Comparison of ENCODE assay signal across 10 cellular contexts in genomic region chr15:98954411-98954810, GRCh38. TPM values are rescaled to one million over a fixed set of nuclear protein-coding genes. Genes with fewer than 3 reads are reported as not detected.
DNase-seq lines count a peak whose midpoint lies in the region; TF ChIP-seq lines count a peak whose summit lies in the region.
"Had no signal": no experiment of that assay in that cellular context is flagged by ENCODE, and none has a peak within 500 bp of the region (broad histone marks: within the 10 kb centered on the region; RNA-seq: fewer than 3 reads in every experiment).

No MANE protein-coding gene starts in this region.

- no peaks in the 10 kb centered on the region for H3K9me3 ChIP-seq in muscle layer of colon (ENCODE audit: low read length)

- no peak for TF ChIP-seq CTCF in AG04449 (IDR thresholded peaks at IDR 0.05; ENCODE audit: insufficient read depth, low read length, missing control alignments)
- TF ChIP-seq CTCF in epithelial cell of proximal tubule (conservative IDR thresholded peaks at IDR 0.05; ENCODE audit: low read depth, low read length): no peak
- TF ChIP-seq CTCF in GM13977 (IDR thresholded peaks at IDR 0.05; ENCODE audit: extremely low read depth, insufficient read depth, missing control alignments): no peak

- H3K9ac ChIP-seq in muscle layer of colon (ENCODE audit: low read length): peak overlapping the region; percentile 23

- in situ Hi-C loops in GM13977 (cut with MboI; ENCODE audit: low pct_unique_long_range_greater_than_20kb, low sequenced_read_pairs, unreplicated experiment): no loop called here

- H3K4me1 ChIP-seq in muscle layer of colon (ENCODE audit: insufficient read depth, low read length): peaks cover 39% of the 10 kb centered on the region

- peak; percentile 87 for DNase-seq in AG04449 (ENCODE audit: low read depth, low spot score)
- peak; percentile 21 for DNase-seq in NCI-H1092 treated with DMSO at 0.1 percent for 48 hours (lab: John Stamatoyannopoulos, UW)
- peak; percentile 39 for DNase-seq in epithelial cell of proximal tubule (ENCODE audit: low read depth)
- no peak for DNase-seq in GM13977 (ENCODE audit: low spot score)
- DNase-seq in activated CD8-positive, alpha-beta memory T cell treated with anti-CD3 and anti-CD28 coated beads, Interleukin-2, amount 50 U/mL, for 4 hours: no peak
- DNase-seq in ecto neural progenitor cell (ENCODE audit: low spot score): no peak
- no peak for DNase-seq in HuH-7 (ENCODE audit: low spot score)
- DNase-seq: H9, NCI-H510A had no signal

- H3K36me3 ChIP-seq in muscle layer of colon (ENCODE audit: insufficient read depth, low read length): peaks cover 42% of the 10 kb centered on the region

- POLR2A ChIA-PET in AG04449 (lab: Yijun Ruan, JAX): interaction anchor here (1.1 kb wide), 1 partner anchor 11 kb away, joined by 3 read pairs; no protein-coding TSS in a partner anchor

- peak overlapping the region; percentile 79 for H3K27ac ChIP-seq in muscle layer of colon (ENCODE audit: low read depth, low read length)

- no peak overlapping the region for H3K4me3 ChIP-seq in AG04449 (ENCODE audit: low read depth, low read length)
- H3K4me3 ChIP-seq in epithelial cell of proximal tubule (ENCODE audit: low read depth, low read length): no peak overlapping the region
- H3K4me3 ChIP-seq in muscle layer of colon (ENCODE audit: low read depth in 1 of 2, low read length in 2 of 2): no peak overlapping the region

- CTCF ChIA-PET in AG04449 (lab: Yijun Ruan, JAX): interaction anchor here (0.6 to 3.0 kb wide), 3 partner anchors 48 to 122 kb away, joined by 3 to 14 read pairs (median 6); no protein-coding TSS in a partner anchor

- H3K27me3 ChIP-seq in muscle layer of colon (ENCODE audit: control insufficient read depth in 1 of 2, insufficient read depth in 2 of 2, low read length in 2 of 2): no peaks in the 10 kb centered on the region

RNA-seq across cellular contexts. Expression of gene PGPEP1L, which starts 53.2 kb away (rescaled TPM):
- total RNA-seq in epithelial cell of proximal tubule: 1.4 TPM in 1 of 2 replicates, not detected in the other
- total RNA-seq: H9 had no signal

Comparison
In these comparisons a context has a peak if more than half of its experiments do, and no peak if none do; other contexts are left out.
1. DNase-seq: peak in AG04449 (single experiment), NCI-H1092 treated with DMSO at 0.1 percent for 48 hours (single experiment) and epithelial cell of proximal tubule (single experiment); none in GM13977 (single experiment), activated CD8-positive, alpha-beta memory T cell treated with anti-CD3 and anti-CD28 coated beads, Interleukin-2, amount 50 U/mL, for 4 hours (single experiment), ecto neural progenitor cell (single experiment) and HuH-7 (single experiment).